ENCODE assay signal across 19 cellular contexts in genomic region chr14:65478017-65478416, GRCh38.
"Had no signal": no experiment of that assay in that cellular context is flagged by ENCODE, and none has a peak within 500 bp of the region (broad histone marks: within the 10 kb centered on the region; RNA-seq: fewer than 3 reads in every experiment).

No MANE protein-coding gene starts in this region.

- H3K27ac ChIP-seq: right atrium auricular region, skin epidermis, transverse colon, WERI-Rb-1 had no signal

- DNase-seq: activated CD4-positive, alpha-beta memory T cell treated with anti-CD3 and anti-CD28 coated beads for 36 hours; activated CD8-positive, alpha-beta memory T cell treated with anti-CD3 and anti-CD28 coated beads, Interleukin-2, amount 10 ng/mL, durations not matched to agents 7 days and 5 days; activated gamma-delta T cell; activated naive CD8-positive, alpha-beta T cell treated with anti-CD3 and anti-CD28 coated beads, Interleukin-2, amount 10 ng/mL, durations not matched to agents 7 days and 5 days; activated T-cell treated with anti-CD3 and anti-CD28 coated beads, Interleukin-2, amount 50 U/mL, for 48 hours; anterior cingulate cortex; dorsolateral prefrontal cortex; endodermal cell; islet precursor cell; nucleus accumbens; stimulated activated CD4-positive, alpha-beta T cell treated with anti-CD3 and anti-CD28 coated beads, Interleukin-4, amount 100 ng/mL, for 24 hours; stimulated activated naive CD4-positive, alpha-beta T cell; transverse colon; WERI-Rb-1 had no signal

- H3K27ac Mint-ChIP-seq: activated CD4-positive, alpha-beta memory T cell treated with anti-CD3 and anti-CD28 coated beads for 36 hours; endodermal cell had no signal

- H3K4me3 Mint-ChIP-seq: activated CD4-positive, alpha-beta memory T cell treated with anti-CD3 and anti-CD28 coated beads for 36 hours; activated CD8-positive, alpha-beta memory T cell treated with anti-CD3 and anti-CD28 coated beads, Interleukin-2, amount 10 ng/mL, durations not matched to agents 7 days and 5 days; endodermal cell; T-helper 1 cell treated with Interleukin-12 subunit alpha and Interleukin-12 subunit beta and Interleukin-4 antibody, amounts not matched to agents 30 μg/mL and 1 μg/mL, for 36 hours had no signal

- H3K27me3 Mint-ChIP-seq: activated CD4-positive, alpha-beta memory T cell treated with anti-CD3 and anti-CD28 coated beads for 36 hours; activated CD8-positive, alpha-beta memory T cell treated with anti-CD3 and anti-CD28 coated beads, Interleukin-2, amount 10 ng/mL, durations not matched to agents 7 days and 5 days; activated naive CD8-positive, alpha-beta T cell treated with anti-CD3 and anti-CD28 coated beads, Interleukin-2, amount 10 ng/mL, durations not matched to agents 7 days and 5 days; naive thymus-derived CD8-positive, alpha-beta T cell had no signal

- H3K4me3 ChIP-seq: dorsolateral prefrontal cortex, right atrium auricular region, skin epidermis, transverse colon had no signal

- H3K9me3 Mint-ChIP-seq: activated CD4-positive, alpha-beta memory T cell treated with anti-CD3 and anti-CD28 coated beads for 36 hours; activated naive CD8-positive, alpha-beta T cell treated with anti-CD3 and anti-CD28 coated beads, Interleukin-2, amount 10 ng/mL, durations not matched to agents 7 days and 5 days; endodermal cell; naive thymus-derived CD8-positive, alpha-beta T cell; T-helper 1 cell treated with Interleukin-12 subunit alpha and Interleukin-12 subunit beta and Interleukin-4 antibody, amounts not matched to agents 30 μg/mL and 1 μg/mL, for 36 hours had no signal

- H3K27me3 ChIP-seq: dorsolateral prefrontal cortex, right atrium auricular region, transverse colon had no signal

- H3K36me3 ChIP-seq: right atrium auricular region, transverse colon, WERI-Rb-1 had no signal

- H3K9me3 ChIP-seq: right atrium auricular region, transverse colon had no signal

- ATAC-seq: left lobe of liver had no signal
